Comparison of ENCODE assay signal across 22 cellular contexts in genomic region chr12:109418848-109419474, GRCh38. TPM values are rescaled to one million over a fixed set of nuclear protein-coding genes. Genes with fewer than 3 reads are reported as not detected.
A peak's percentile ranks its signal among the peaks of the same experiment; 100 is the strongest.
DNase-seq lines count a peak whose midpoint lies in the region; FAIRE-seq and TF ChIP-seq lines count a peak whose summit lies in the region.
"Had no signal": no experiment of that assay in that cellular context is flagged by ENCODE, and none has a peak within 500 bp of the region (broad histone marks: within the 10 kb centered on the region; RNA-seq: fewer than 3 reads in every experiment).

No MANE protein-coding gene starts in this region.

- no peak for FAIRE-seq in kidney (lab: Jason Lieb, UNC)
- FAIRE-seq: GM18507 had no signal

- no peaks in the 10 kb centered on the region for H3K36me3 ChIP-seq in kidney (ENCODE audit: control insufficient read depth in 1 of 2, insufficient read depth in 2 of 2, low read length in 2 of 2)
- no peaks in the 10 kb centered on the region for H3K36me3 ChIP-seq in testis (ENCODE audit: low read depth, missing control alignments)
- H3K36me3 ChIP-seq in ovary = no peaks in the 10 kb centered on the region
- H3K36me3 ChIP-seq: BLaER1, SJCRH30 had no signal

- no peaks in the 10 kb centered on the region for H3K9me3 Mint-ChIP-seq in activated naive CD8-positive, alpha-beta T cell treated with anti-CD3 and anti-CD28 coated beads for 36 hours

- peaks cover 7% of the 10 kb centered on the region for H3K27me3 Mint-ChIP-seq in activated naive CD8-positive, alpha-beta T cell treated with anti-CD3 and anti-CD28 coated beads for 36 hours

- H3K27me3 ChIP-seq in testis (no peaks in the 10 kb centered on the region), ovary (no peaks in the 10 kb centered on the region)
- H3K27me3 ChIP-seq: BLaER1, SJCRH30 had no signal

- H3K4me1 ChIP-seq in kidney (ENCODE audit: control insufficient read depth in 1 of 2, insufficient read depth in 1 of 2, low read depth in 1 of 2, low read length in 2 of 2) = no peaks in the 10 kb centered on the region
- no peaks in the 10 kb centered on the region for H3K4me1 ChIP-seq in testis
- no peaks in the 10 kb centered on the region for H3K4me1 ChIP-seq in ovary (ENCODE audit: insufficient read depth)
- H3K4me1 ChIP-seq: BLaER1, SJCRH30 had no signal

- H3K4me3 Mint-ChIP-seq in activated naive CD8-positive, alpha-beta T cell treated with anti-CD3 and anti-CD28 coated beads for 36 hours = no peak overlapping the region
- H3K4me3 Mint-ChIP-seq: CD4-positive, CD25-positive, alpha-beta regulatory T cell had no signal

- DNase-seq in DMS 273 (lab: John Stamatoyannopoulos, UW; ENCODE audit: unreplicated experiment) (peak; percentile 92), NCI-H1694 treated with DMSO at 0.1 percent for 48 hours (lab: John Stamatoyannopoulos, UW) (peak; percentile 45), NCI-H69 (lab: John Stamatoyannopoulos, UW) (peak; percentile 38), kidney (peak; percentile 18), testis (no peak), ovary (no peak), NCI-H146 treated with DMSO at 0.1 percent for 48 hours (lab: John Stamatoyannopoulos, UW; ENCODE audit: unreplicated experiment) (no peak)
- DNase-seq in activated naive CD8-positive, alpha-beta T cell treated with anti-CD3 and anti-CD28 coated beads for 36 hours = no peak
- DNase-seq: CD4-positive, CD25-positive, alpha-beta regulatory T cell; DMS53; H7; Karpas-422; NCI-H1092; NCI-H1417 treated with DMSO at 0.1 percent for 48 hours; NCI-H2029; NCI-H226; NCI-H510A; NCI-H774; PC-9; SJCRH30 had no signal

- H3K4me3 ChIP-seq in kidney (ENCODE audit: low read length in 2 of 2) = no peak overlapping the region
- H3K4me3 ChIP-seq in testis = no peak overlapping the region
- H3K4me3 ChIP-seq in ovary = no peak overlapping the region
- H3K4me3 ChIP-seq: BLaER1, PC-9, SJCRH30 had no signal

- TF ChIP-seq EP300 in ovary (IDR thresholded peaks at IDR 0.05) = no peak

- no peak overlapping the region for H3K27ac Mint-ChIP-seq in activated naive CD8-positive, alpha-beta T cell treated with anti-CD3 and anti-CD28 coated beads for 36 hours

- 80 to 83% methylated on average over 4 of the region's 4 CpGs for WGBS in testis, 2 donors
- 48 to 71% (median 50%) methylated on average over 4 of the region's 4 CpGs for WGBS in ovary, 3 donors

- intact Hi-C loops in kidney (cut with DNase I) = no loop called here
- intact Hi-C loops in testis (cut with DNase I; ENCODE audit: low total_unique reads) = no loop called here
- intact Hi-C loops in ovary (cut with DNase I) = no loop called here

- H3K9me3 ChIP-seq in kidney (ENCODE audit: control insufficient read depth in 1 of 2, low read length in 2 of 2) = no peaks in the 10 kb centered on the region
- no peaks in the 10 kb centered on the region for H3K9me3 ChIP-seq in testis
- no peaks in the 10 kb centered on the region for H3K9me3 ChIP-seq in ovary
- H3K9me3 ChIP-seq: BLaER1, SJCRH30 had no signal

- no peak overlapping the region for H3K9ac ChIP-seq in kidney (ENCODE audit: low read length in 2 of 2)
- H3K9ac ChIP-seq: BLaER1 had no signal

- no peak overlapping the region for H3K27ac ChIP-seq in kidney (ENCODE audit: low read depth in 2 of 2, low read length in 2 of 2)
- H3K27ac ChIP-seq in testis = no peak overlapping the region
- no peak overlapping the region for H3K27ac ChIP-seq in ovary
- H3K27ac ChIP-seq: BLaER1, PC-9, SJCRH30 had no signal

- TF ChIP-seq CTCF in kidney (IDR thresholded peaks at IDR 0.05; ENCODE audit: borderline replicate concordance, extremely low read depth, insufficient read depth) (no peak), testis (IDR thresholded peaks at IDR 0.05) (no peak), ovary (IDR thresholded peaks at IDR 0.05) (no peak)

- H3K4me1 Mint-ChIP-seq in activated naive CD8-positive, alpha-beta T cell treated with anti-CD3 and anti-CD28 coated beads for 36 hours = no peaks in the 10 kb centered on the region
- H3K4me1 Mint-ChIP-seq: CD4-positive, CD25-positive, alpha-beta regulatory T cell had no signal

- H3K36me3 Mint-ChIP-seq in activated naive CD8-positive, alpha-beta T cell treated with anti-CD3 and anti-CD28 coated beads for 36 hours = no peaks in the 10 kb centered on the region

- no peak for TF ChIP-seq POLR2A in testis (IDR thresholded peaks at IDR 0.05)
- no peak for TF ChIP-seq POLR2A in ovary (IDR thresholded peaks at IDR 0.05)

RNA-seq across cellular contexts. Expression of gene KCTD10, which starts 58.1 kb away (rescaled TPM):
- total RNA-seq in kidney = 72.1 TPM
- polyA plus RNA-seq in kidney (ENCODE audit: insufficient read depth, low read depth, low replicate concordance) = 23.6 TPM
- total RNA-seq in testis = 10 to 100 TPM; 43.0 to 58.7 TPM
- polyA plus RNA-seq in testis (ENCODE audit: insufficient read depth, low read depth, low replicate concordance) = 43.6 TPM
- total RNA-seq in ovary = 10 to 100 TPM; 21.9 to 47.9 (median 38.0) TPM
- polyA plus RNA-seq in ovary = 10 to 100 TPM; 21.6 to 70.6 TPM
- 10 to 100 TPM; 47.6 to 48.9 TPM for total RNA-seq in activated naive CD8-positive, alpha-beta T cell treated with anti-CD3 and anti-CD28 coated beads for 36 hours

RNA-seq across cellular contexts. Expression of gene UBE3B, which starts 58.5 kb away (rescaled TPM):
- total RNA-seq in kidney (44.3 TPM), testis (10 to 100 TPM; 65.6 to 66.8 TPM), ovary (10 to 100 TPM; 21.9 to 53.4 (median 33.5) TPM)
- polyA plus RNA-seq in kidney (ENCODE audit: insufficient read depth, low read depth, low replicate concordance) (13.9 TPM), testis (ENCODE audit: insufficient read depth, low read depth, low replicate concordance) (38.1 TPM), ovary (10 to 100 TPM; 12.1 to 27.8 TPM)
- total RNA-seq in activated naive CD8-positive, alpha-beta T cell treated with anti-CD3 and anti-CD28 coated beads for 36 hours = 10 to 100 TPM; 23.4 to 23.5 TPM

Comparison
In these comparisons a context has a peak if more than half of its experiments do, and no peak if none do; other contexts are left out.
1. DNase-seq: peak in DMS 273 (single experiment), NCI-H1694 treated with DMSO at 0.1 percent for 48 hours (single experiment), NCI-H69 (single experiment) and kidney (single experiment); none in testis (single experiment), ovary (0 of 5), activated naive CD8-positive, alpha-beta T cell treated with anti-CD3 and anti-CD28 coated beads for 36 hours (single experiment) and NCI-H146 treated with DMSO at 0.1 percent for 48 hours (single experiment).